ENCODE assay signal across 9 cellular contexts in the genomic region with DNA sequence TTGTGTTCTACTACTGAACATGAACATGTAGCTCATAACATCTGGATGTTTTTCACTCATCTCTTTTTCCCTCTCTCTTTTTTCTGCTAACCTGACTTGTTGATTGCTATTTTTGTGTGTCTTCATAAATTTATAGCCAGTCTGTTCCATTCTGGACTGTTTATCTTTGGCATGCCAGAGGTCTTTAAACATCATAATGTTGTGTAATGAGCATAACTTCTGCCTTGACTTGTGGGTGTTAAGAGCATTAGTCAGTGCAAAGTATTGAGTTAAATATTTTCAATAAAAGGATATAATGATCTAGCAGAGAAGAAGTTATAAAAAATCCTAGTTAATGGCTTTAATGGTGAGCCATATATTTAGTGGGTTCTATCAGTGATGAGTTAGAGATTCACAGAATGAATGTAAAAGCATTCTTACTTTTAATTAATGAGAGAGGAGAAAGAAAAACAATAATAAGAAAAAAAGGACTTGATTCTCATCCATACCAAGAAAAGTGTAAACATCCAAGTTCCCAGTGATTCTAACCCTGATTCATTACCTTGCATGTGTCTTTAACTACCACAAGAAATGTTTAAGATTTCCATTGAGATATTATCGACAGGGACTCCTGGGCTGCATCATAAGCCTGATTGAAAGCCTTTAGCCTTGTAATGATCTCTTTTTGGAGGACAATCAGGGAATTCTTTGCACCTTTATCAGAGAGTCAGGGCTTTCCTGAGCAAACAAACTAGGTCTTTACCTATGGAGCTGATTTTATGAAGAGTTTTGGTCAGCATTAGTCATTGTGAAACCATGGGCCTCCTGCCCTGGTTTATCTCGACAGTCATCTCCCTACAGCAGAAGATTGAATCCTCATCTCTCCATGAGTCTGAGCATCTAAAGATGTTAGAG. TPM values are rescaled to one million over a fixed set of nuclear protein-coding genes. Genes with fewer than 3 reads are reported as not detected.
DNase-seq lines count a peak whose midpoint lies in the region; ATAC-seq, FAIRE-seq and TF ChIP-seq lines count a peak whose summit lies in the region.
"Had no signal": no experiment of that assay in that cellular context is flagged by ENCODE, and none has a peak within 500 bp of the region (broad histone marks: within the 10 kb centered on the region; RNA-seq: fewer than 3 reads in every experiment).

No MANE protein-coding gene starts in this region.

- no peak for TF ChIP-seq CTCF in keratinocyte (optimal IDR thresholded peaks at IDR 0.05 in 1 of 3, IDR thresholded peaks at IDR 0.05 in 1 of 3, conservative IDR thresholded peaks at IDR 0.05 in 1 of 3; ENCODE audit: extremely low read depth in 1 of 3, insufficient read depth in 2 of 3, low read length in 3 of 3)

- no peaks in the 10 kb centered on the region for H3K36me3 ChIP-seq in keratinocyte (ENCODE audit: control insufficient read depth in 2 of 2, extremely low read depth in 1 of 2, insufficient read depth in 2 of 2, low read length in 2 of 2)
- H3K36me3 ChIP-seq: lower lobe of right lung had no signal

- H3K4me3 ChIP-seq in keratinocyte (ENCODE audit: control insufficient read depth in 2 of 3, extremely low read depth in 1 of 3, insufficient read depth in 2 of 3, low read depth in 1 of 3, low read length in 3 of 3), result peak overlapping the region in 1 of 3 experiments; percentile 16
- H3K4me3 ChIP-seq: lower lobe of right lung had no signal

- no peaks in the 10 kb centered on the region for H3K27me3 ChIP-seq in keratinocyte (ENCODE audit: control insufficient read depth, extremely low read depth, insufficient read depth, low read length)

- no peak overlapping the region for H2AFZ ChIP-seq in keratinocyte (ENCODE audit: control insufficient read depth, low read length)

- H3K4me2 ChIP-seq in keratinocyte (ENCODE audit: control insufficient read depth, extremely low read depth, insufficient read depth, low read depth, low read length), result peak overlapping the region; percentile 59

- H3K9ac ChIP-seq in keratinocyte (ENCODE audit: control insufficient read depth, extremely low read depth, insufficient read depth, low read length), result no peak overlapping the region

- no peaks in the 10 kb centered on the region for H4K20me1 ChIP-seq in keratinocyte (ENCODE audit: control insufficient read depth, extremely low read depth, insufficient read depth, low read length)

- H3K9me1 ChIP-seq in keratinocyte (ENCODE audit: control insufficient read depth, extremely low read depth, insufficient read depth, low read length), result no peaks in the 10 kb centered on the region

- peaks cover 24% of the 10 kb centered on the region for H3K4me1 ChIP-seq in keratinocyte (ENCODE audit: control insufficient read depth, extremely low read depth, insufficient read depth, low read length)

- DNase-seq in CD1c-positive myeloid dendritic cell (ENCODE audit: extremely low spot score) (peak; percentile 51), RPMI8226 (peak; percentile 35), keratinocyte (ENCODE audit: low read depth, low spot score) (no peak), NCI-H774 (lab: John Stamatoyannopoulos, UW) (no peak), DMS153 (lab: John Stamatoyannopoulos, UW) (no peak), NCI-H524 treated with DMSO at 0.1 percent for 48 hours (lab: John Stamatoyannopoulos, UW) (no peak), NCI-H2171 treated with DMSO at 0.1 percent for 48 hours (lab: John Stamatoyannopoulos, UW) (no peak)
- DNase-seq: lower lobe of right lung had no signal

- no peak overlapping the region for H3K27ac ChIP-seq in keratinocyte (ENCODE audit: control insufficient read depth, insufficient read depth, low read length)
- H3K27ac ChIP-seq: lower lobe of right lung had no signal

- FAIRE-seq in keratinocyte (lab: Jason Lieb, UNC), result peak; percentile 91

- no peaks in the 10 kb centered on the region for H3K79me2 ChIP-seq in keratinocyte (ENCODE audit: control insufficient read depth, insufficient read depth, low read length)

- no peaks in the 10 kb centered on the region for H3K9me3 ChIP-seq in keratinocyte (ENCODE audit: control insufficient read depth, low read depth, low read length)
- H3K9me3 ChIP-seq: lower lobe of right lung had no signal

- dilution Hi-C loops in keratinocyte (cut with MboI; ENCODE audit: extremely low pct_ligation_motif_present, low sequenced_read_pairs), result no loop called here

- ATAC-seq in GM21786 (IDR thresholded peaks at IDR 0.05; ENCODE audit: unreplicated experiment), result peak; percentile 51

RNA-seq across cellular contexts. Expression of gene MITF, which starts 22.9 kb away (rescaled TPM):
- polyA plus RNA-seq in keratinocyte, result 2.7 to 5.8 TPM (median 2.9 TPM) in 3 replicates
- 14.9 TPM for polyA plus RNA-seq in keratinocyte (2011; ENCODE audit: low read depth)
- polyA plus RNA-seq in keratinocyte (2011; cell fraction: cytosol; rRNA removed), result 3.9 and 4.6 TPM in 2 replicates
- polyA plus RNA-seq in keratinocyte (2011; cell fraction: nucleus; rRNA removed), result 6.1 and 7.0 TPM in 2 replicates
- polyA plus RNA-seq in keratinocyte (2012; ENCODE audit: low replicate concordance), result 1.8 and 2.4 TPM in 2 replicates
- 8.0 to 26.5 TPM (median 12.1 TPM) in 3 replicates for polyA minus RNA-seq in keratinocyte
- polyA minus RNA-seq in keratinocyte (2011; cell fraction: cytosol; rRNA and poly(A)+ RNA removed), result 3.6 TPM
- 7.4 and 12.3 TPM in 2 replicates for polyA minus RNA-seq in keratinocyte (2011; cell fraction: nucleus; rRNA and poly(A)+ RNA removed)

Comparison
In these comparisons a context has a peak if more than half of its experiments do, and no peak if none do; other contexts are left out.
1. DNase-seq: peak in CD1c-positive myeloid dendritic cell (single experiment) and RPMI8226 (single experiment); none in keratinocyte (single experiment), NCI-H774 (single experiment), DMS153 (single experiment), NCI-H524 treated with DMSO at 0.1 percent for 48 hours (single experiment) and NCI-H2171 treated with DMSO at 0.1 percent for 48 hours (single experiment).